Comparison of ENCODE assay signal across 1 cellular context in the genomic region with DNA sequence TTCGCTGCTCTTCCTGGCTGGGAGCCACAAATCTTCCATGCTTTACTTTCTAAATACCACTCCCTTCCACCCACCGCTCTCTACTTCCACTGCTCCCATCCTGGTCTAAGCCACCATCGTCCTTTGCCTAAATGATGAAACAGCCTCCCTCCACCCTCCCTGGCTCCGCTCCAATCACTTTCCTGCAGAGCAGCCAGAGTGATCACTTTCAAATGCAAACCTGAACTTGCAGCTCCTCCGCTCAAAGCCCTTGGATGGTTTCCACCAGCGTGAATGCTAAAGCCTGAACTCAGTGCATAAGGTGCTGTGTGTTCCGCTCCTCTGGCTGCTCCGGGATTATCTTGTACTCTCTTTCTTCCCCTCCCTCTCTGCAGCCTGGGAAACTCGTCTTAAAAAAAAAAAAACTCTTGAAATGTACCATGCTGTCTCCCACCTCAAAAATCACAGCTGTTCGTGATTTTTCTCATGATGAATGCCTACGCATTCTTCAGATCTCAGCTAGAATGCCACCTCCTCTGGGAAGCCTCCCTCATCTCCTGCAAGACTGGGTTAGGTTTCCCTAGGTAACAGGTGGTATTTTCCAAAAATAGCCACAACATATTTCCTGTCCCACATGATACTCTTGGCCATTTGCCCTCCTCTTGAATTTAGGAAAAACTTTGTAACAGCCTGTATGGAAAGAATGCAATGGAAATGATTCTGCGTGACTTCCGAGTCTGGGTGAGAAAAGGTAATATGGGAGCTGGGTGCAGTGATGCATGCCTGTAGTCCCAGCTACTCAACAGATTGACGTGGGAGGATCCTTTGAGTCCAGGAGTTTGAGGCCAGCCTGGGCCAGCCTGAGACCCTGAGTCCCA.
TF ChIP-seq lines count a peak whose summit lies in the region.

No MANE protein-coding gene starts in this region.

TF ChIP-seq in K562, 482 proteins besides CTCF, POLR2A, EP300 and RAD21 (continued from another document):
- TF ChIP-seq IRF9 (tag; IDR thresholded peaks at IDR 0.05) (no peak), EHMT2 (IDR thresholded peaks at IDR 0.05) (peak; percentile 51; the same call in 1 of the 2 replicates), MEIS2 (IDR thresholded peaks at IDR 0.05; ENCODE audit: partially characterized antibody) (no peak), MAFF (IDR thresholded peaks at IDR 0.05; ENCODE audit: low read length) (no peak), SMARCA4 (IDR thresholded peaks at IDR 0.05) (0 out of 2 replicates have a peak, but pooled peaks have one; percentile 15), NFATC3 (IDR thresholded peaks at IDR 0.05) (no peak), HDAC2 (IDR thresholded peaks at IDR 0.05) (no peak), SP1 (CRISPR knock-in tag; IDR thresholded peaks at IDR 0.05) (no peak), NONO (IDR thresholded peaks at IDR 0.05; ENCODE audit: low read depth in 2 of 2, low read length in 1 of 2) (no peak), CTBP1 (IDR thresholded peaks at IDR 0.05; ENCODE audit: borderline replicate concordance) (peak; percentile 63), ZNF696 (CRISPR knock-in tag; conservative IDR thresholded peaks at IDR 0.05) (no peak), FOXO4 (CRISPR knock-in tag; IDR thresholded peaks at IDR 0.05) (no peak), CBFA2T2 (conservative IDR thresholded peaks at IDR 0.05) (no peak), ZFP36 (IDR thresholded peaks at IDR 0.05; ENCODE audit: low read depth, low read length, partially characterized antibody) (peak; percentile 73), SREBF2 (CRISPR knock-in tag; IDR thresholded peaks at IDR 0.05) (no peak), ETV5 (CRISPR knock-in tag; IDR thresholded peaks at IDR 0.05; ENCODE audit: low read depth) (no peak), SAFB (IDR thresholded peaks at IDR 0.05; ENCODE audit: borderline replicate concordance, low read depth, low read length) (no peak), EGR1 (conservative IDR thresholded peaks at IDR 0.05) (no peak), RFX1 (IDR thresholded peaks at IDR 0.05) (no peak)
- TF ChIP-seq, protein P1, sequence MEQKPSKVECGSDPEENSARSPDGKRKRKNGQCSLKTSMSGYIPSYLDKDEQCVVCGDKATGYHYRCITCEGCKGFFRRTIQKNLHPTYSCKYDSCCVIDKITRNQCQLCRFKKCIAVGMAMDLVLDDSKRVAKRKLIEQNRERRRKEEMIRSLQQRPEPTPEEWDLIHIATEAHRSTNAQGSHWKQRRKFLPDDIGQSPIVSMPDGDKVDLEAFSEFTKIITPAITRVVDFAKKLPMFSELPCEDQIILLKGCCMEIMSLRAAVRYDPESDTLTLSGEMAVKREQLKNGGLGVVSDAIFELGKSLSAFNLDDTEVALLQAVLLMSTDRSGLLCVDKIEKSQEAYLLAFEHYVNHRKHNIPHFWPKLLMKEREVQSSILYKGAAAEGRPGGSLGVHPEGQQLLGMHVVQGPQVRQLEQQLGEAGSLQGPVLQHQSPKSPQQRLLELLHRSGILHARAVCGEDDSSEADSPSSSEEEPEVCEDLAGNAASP (IDR thresholded peaks at IDR 0.05): no peak
TF ChIP-seq in K562: peak in this region for 11.
